22 cellular contexts compared by ENCODE assay signal in the genomic region with DNA sequence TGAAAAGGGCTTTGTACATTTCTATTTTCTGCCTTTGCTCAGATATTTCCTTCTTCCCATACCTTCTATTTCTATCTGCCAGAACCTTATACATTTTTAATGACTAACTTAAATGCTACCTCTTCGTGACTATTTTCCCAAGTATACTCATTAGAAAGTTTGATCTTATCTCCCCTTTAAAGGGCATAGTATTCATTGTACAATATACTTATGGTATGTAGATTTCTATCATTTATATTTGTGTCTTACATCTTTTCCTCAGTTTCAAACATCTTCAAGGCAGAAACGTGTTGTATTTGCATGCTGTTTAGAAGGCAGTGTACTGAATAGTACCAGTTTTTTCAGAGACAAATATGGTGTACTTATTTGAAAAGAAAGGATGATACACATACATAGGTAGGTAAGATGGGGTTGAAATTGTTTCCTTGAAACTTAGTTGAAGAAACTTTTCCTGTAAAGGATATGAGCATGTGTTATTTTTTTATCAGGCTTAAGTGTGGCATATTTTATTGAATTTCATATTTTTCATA.
DNase-seq lines count a peak whose midpoint lies in the region; ATAC-seq, FAIRE-seq and TF ChIP-seq lines count a peak whose summit lies in the region.
"Had no signal": no experiment of that assay in that cellular context is flagged by ENCODE, and none has a peak within 500 bp of the region (broad histone marks: within the 10 kb centered on the region; RNA-seq: fewer than 3 reads in every experiment).

No MANE protein-coding gene starts in this region.

- no peaks in the 10 kb centered on the region for H3K27me3 ChIP-seq in HepG2 (ENCODE audit: control insufficient read depth in 1 of 2, insufficient read depth in 2 of 2, low read length in 2 of 2)
- H3K27me3 ChIP-seq in right lobe of liver, result no peaks in the 10 kb centered on the region
- H3K27me3 ChIP-seq in hepatocyte, result no peaks in the 10 kb centered on the region

- no TSS peak for BruUV-seq in HepG2 (replicated peaks; lab: Mats Ljungman, UMichigan)

- POLR2A ChIA-PET in HepG2 (lab: Yijun Ruan, JAX) (interaction anchor here (0.6 kb wide), 1 partner anchor 519 kb away, joined by 3 read pairs; no protein-coding TSS in a partner anchor), WTC11 (lab: Charles Lee) (no interaction called here)

- H3K9me2 ChIP-seq in hepatocyte (replicated peaks; ENCODE audit: insufficient read depth), result no peaks in the 10 kb centered on the region

- H3K36me3 Mint-ChIP-seq in WTC11, result peaks cover 29% of the 10 kb centered on the region
- H3K36me3 Mint-ChIP-seq: CD14-positive monocyte, T-cell had no signal

- H3K79me2 ChIP-seq in HepG2 (ENCODE audit: insufficient read depth, low read length) (no peaks in the 10 kb centered on the region), hepatocyte (no peaks in the 10 kb centered on the region)

- ATAC-seq in HepG2 (no peak), right lobe of liver (no peak), WTC11 (no peak)
- ATAC-seq in activated CD4-positive, CD25-positive, alpha-beta regulatory T cell treated with anti-CD3 and anti-CD28 coated beads, Interleukin-2, amount 50 U/mL, for 24 hours, result no peak
- ATAC-seq: GM23338, T-cell had no signal

- TF ChIP-seq RAD21 in HepG2 (CRISPR knock-in tag; IDR thresholded peaks at IDR 0.05), result no peak

- peaks cover 28% of the 10 kb centered on the region for H3K4me1 Mint-ChIP-seq in WTC11
- H3K4me1 Mint-ChIP-seq: B cell, CD14-positive monocyte, T-cell had no signal

- no peaks in the 10 kb centered on the region for H4K20me1 ChIP-seq in HepG2 (ENCODE audit: insufficient read depth, low read length)
- H4K20me1 ChIP-seq in hepatocyte (ENCODE audit: insufficient read depth, poor library complexity, severe bottlenecking), result no peaks in the 10 kb centered on the region

- in situ Hi-C loops in HepG2 (cut with HindIII; ENCODE audit: extremely low pct_ligation_motif_present, low pct_unique_long_range_greater_than_20kb), result no loop called here

- DNase-seq in HepG2 (ENCODE audit: low spot score), result no peak
- DNase-seq in right lobe of liver, result no peak
- DNase-seq in NCI-H748 (lab: John Stamatoyannopoulos, UW; ENCODE audit: unreplicated experiment), result peak; percentile 31
- DNase-seq in WTC11 (ENCODE audit: low spot score), result no peak
- no peak for DNase-seq in hepatocyte (ENCODE audit: low spot score)
- DNase-seq in GM12892 (ENCODE audit: insufficient read length), result no peak
- DNase-seq: DMS79 treated with DMSO at 0.1 percent for 48 hours, HCEC 1CT, IMR-90, Karpas-422, NCI-H1694, NCI-H2081 treated with DMSO at 0.1 percent for 48 hours, NCI-H2171 treated with DMSO at 0.1 percent for 48 hours, NCI-H524 treated with DMSO at 0.1 percent for 48 hours, SIG-M5, T-cell had no signal

- WGBS in HepG2 (ENCODE audit: low lambda C conversion rate), result 1% methylated on average over 2 of the region's 2 CpGs
- 31% methylated on average over 2 of the region's 2 CpGs for WGBS in right lobe of liver (ENCODE audit: insufficient coverage, low coverage, low lambda C conversion rate, missing lambda C conversion rate)
- 85% methylated on average over 2 of the region's 2 CpGs for WGBS in hepatocyte (ENCODE audit: low lambda C conversion rate, missing lambda C conversion rate)

- H2AFZ ChIP-seq in HepG2 (ENCODE audit: low read length) (peak overlapping the region; percentile 42), hepatocyte (no peak overlapping the region)
- H2AFZ ChIP-seq: GM23338 had no signal

- H3K36me3 ChIP-seq in HepG2 (replicated peaks in 1 of 2; ENCODE audit: control insufficient read depth in 1 of 2, insufficient read depth in 2 of 2, low read length in 2 of 2) (no peaks in the 10 kb centered on the region; a peak in 1 of 5 replicates), right lobe of liver (no peaks in the 10 kb centered on the region), hepatocyte (replicated peaks; ENCODE audit: insufficient read depth, low read depth) (no peaks in the 10 kb centered on the region)

- H3K9me3 ChIP-seq in HepG2 (ENCODE audit: low read length) (no peaks in the 10 kb centered on the region), right lobe of liver (no peaks in the 10 kb centered on the region), hepatocyte (ENCODE audit: low read depth) (no peaks in the 10 kb centered on the region)

- peak overlapping the region; percentile 38 to 61 (median 58); a peak in 5 of 6 replicates for H3K4me3 ChIP-seq in HepG2 (replicated peaks in 1 of 3; ENCODE audit: insufficient read depth in 1 of 3, low read depth in 2 of 3, low read length in 3 of 3)
- H3K4me3 ChIP-seq in right lobe of liver, result no peak overlapping the region
- H3K4me3 ChIP-seq in hepatocyte, result no peak overlapping the region
- H3K4me3 ChIP-seq: GM23338 had no signal

- CTCF ChIA-PET in HepG2 (lab: Yijun Ruan, JAX; ENCODE audit: low intra/inter-chr PET ratio, low total read pairs), result no interaction called here
- CTCF ChIA-PET in WTC11 (lab: Charles Lee), result no interaction called here

- H3K4me1 ChIP-seq in HepG2 (ENCODE audit: insufficient read depth, low read length) (no peaks in the 10 kb centered on the region), right lobe of liver (peaks cover 0 to 3% (median 0%) of the 10 kb centered on the region in 4 donors), hepatocyte (ENCODE audit: insufficient read depth) (no peaks in the 10 kb centered on the region)

- peaks cover 6% of the 10 kb centered on the region for H3K9me3 Mint-ChIP-seq in WTC11

- TF ChIP-seq POLR2A in HepG2 (IDR thresholded peaks at IDR 0.05; ENCODE audit: insufficient read depth in 1 of 2, low read depth in 2 of 2, low read length in 2 of 2) (no peak), right lobe of liver (IDR thresholded peaks at IDR 0.05) (no peak), GM12892 (IDR thresholded peaks at IDR 0.05; ENCODE audit: low read depth, low read length) (no peak)

- H3K9ac ChIP-seq in HepG2 (ENCODE audit: insufficient read depth, low read depth, low read length), result peak overlapping the region; percentile 49; the same call in 1 of the 2 replicates

- intact Hi-C loops in HepG2 (cut with micrococcal nuclease; ENCODE audit: unreplicated experiment) (no loop called here), right lobe of liver (cut with DNase I) (no loop called here)

- H3K27ac ChIP-seq in HepG2 (ENCODE audit: extremely low read length, insufficient read depth, low read length) (peak overlapping the region; percentile 45), right lobe of liver (no peak overlapping the region), hepatocyte (no peak overlapping the region)
- H3K27ac ChIP-seq: HL-60 had no signal

- FAIRE-seq in HepG2 (lab: Jason Lieb, UNC) (no peak), GM12892 (lab: Jason Lieb, UNC) (no peak)
- FAIRE-seq: GM12891 had no signal

- TF ChIP-seq CTCF in HepG2 (CRISPR knock-in tag; IDR thresholded peaks at IDR 0.05) (no peak), right lobe of liver (IDR thresholded peaks at IDR 0.05) (no peak), WTC11 (IDR thresholded peaks at IDR 0.05) (no peak), hepatocyte (IDR thresholded peaks at IDR 0.05; ENCODE audit: poor library complexity) (no peak)

- H3K27ac Mint-ChIP-seq in WTC11, result no peak overlapping the region
- H3K27ac Mint-ChIP-seq: B cell, CD14-positive monocyte, GM23338, T-cell had no signal

- H3K4me3 Mint-ChIP-seq in WTC11, result peak overlapping the region; percentile 52
- H3K4me3 Mint-ChIP-seq: B cell, CD14-positive monocyte, GM23338, T-cell had no signal

- TF ChIP-seq EP300 in HepG2 (IDR thresholded peaks at IDR 0.05; ENCODE audit: low read depth in 2 of 2, low read length in 2 of 2) (no peak), HepG2 (CRISPR knock-in tag; IDR thresholded peaks at IDR 0.05; ENCODE audit: borderline replicate concordance) (no peak)

- H3K27me3 Mint-ChIP-seq in WTC11 (ENCODE audit: low read depth), result no peaks in the 10 kb centered on the region
- H3K27me3 Mint-ChIP-seq: B cell, T-cell had no signal

- H3K4me2 ChIP-seq in HepG2 (ENCODE audit: low read depth, low read length) (peak overlapping the region; percentile 60), hepatocyte (no peak overlapping the region)
- H3K4me2 ChIP-seq: GM23338 had no signal

TF ChIP-seq in HepG2, 621 proteins besides CTCF, POLR2A, EP300 and RAD21 (continues in another document):
- TF ChIP-seq, protein P1, sequence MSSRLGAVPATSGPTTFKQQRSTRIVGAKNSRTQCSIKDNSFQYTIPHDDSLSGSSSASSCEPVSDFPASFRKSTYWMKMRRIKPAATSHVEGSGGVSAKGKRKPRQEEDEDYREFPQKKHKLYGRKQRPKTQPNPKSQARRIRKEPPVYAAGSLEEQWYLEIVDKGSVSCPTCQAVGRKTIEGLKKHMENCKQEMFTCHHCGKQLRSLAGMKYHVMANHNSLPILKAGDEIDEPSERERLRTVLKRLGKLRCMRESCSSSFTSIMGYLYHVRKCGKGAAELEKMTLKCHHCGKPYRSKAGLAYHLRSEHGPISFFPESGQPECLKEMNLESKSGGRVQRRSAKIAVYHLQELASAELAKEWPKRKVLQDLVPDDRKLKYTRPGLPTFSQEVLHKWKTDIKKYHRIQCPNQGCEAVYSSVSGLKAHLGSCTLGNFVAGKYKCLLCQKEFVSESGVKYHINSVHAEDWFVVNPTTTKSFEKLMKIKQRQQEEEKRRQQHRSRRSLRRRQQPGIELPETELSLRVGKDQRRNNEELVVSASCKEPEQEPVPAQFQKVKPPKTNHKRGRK (CRISPR knock-in tag; IDR thresholded peaks at IDR 0.05), result no peak
- TF ChIP-seq PITX1 (CRISPR knock-in tag; IDR thresholded peaks at IDR 0.05), result no peak
- TF ChIP-seq ZNF138 (CRISPR knock-in tag; IDR thresholded peaks at IDR 0.05; ENCODE audit: low read depth), result no peak
- TF ChIP-seq ZNF7 (CRISPR knock-in tag; IDR thresholded peaks at IDR 0.05), result no peak
- no peak for TF ChIP-seq SAP130 (CRISPR knock-in tag; IDR thresholded peaks at IDR 0.05; ENCODE audit: low read depth)

TF ChIP-seq in WTC11, 78 proteins besides CTCF, POLR2A, EP300 and RAD21:
- TF ChIP-seq MXD4 (CRISPR knock-in tag; IDR thresholded peaks at IDR 0.05; ENCODE audit: borderline replicate concordance) (no peak), JUN (CRISPR knock-in tag; IDR thresholded peaks at IDR 0.05) (no peak), ZNF317 (CRISPR knock-in tag; IDR thresholded peaks at IDR 0.05; ENCODE audit: borderline replicate concordance, low read depth) (no peak), FOXK1 (CRISPR knock-in tag; IDR thresholded peaks at IDR 0.05) (no peak), RORB (CRISPR knock-in tag; IDR thresholded peaks at IDR 0.05) (no peak), TEAD4 (CRISPR knock-in tag; IDR thresholded peaks at IDR 0.05) (no peak)

Comparison
In these comparisons a context has a peak if more than half of its experiments do, and no peak if none do; other contexts are left out.
1. H3K4me3 ChIP-seq: peak in HepG2 (3 of 3); none in right lobe of liver (0 of 3) and hepatocyte (single experiment).